In the genomic region with DNA sequence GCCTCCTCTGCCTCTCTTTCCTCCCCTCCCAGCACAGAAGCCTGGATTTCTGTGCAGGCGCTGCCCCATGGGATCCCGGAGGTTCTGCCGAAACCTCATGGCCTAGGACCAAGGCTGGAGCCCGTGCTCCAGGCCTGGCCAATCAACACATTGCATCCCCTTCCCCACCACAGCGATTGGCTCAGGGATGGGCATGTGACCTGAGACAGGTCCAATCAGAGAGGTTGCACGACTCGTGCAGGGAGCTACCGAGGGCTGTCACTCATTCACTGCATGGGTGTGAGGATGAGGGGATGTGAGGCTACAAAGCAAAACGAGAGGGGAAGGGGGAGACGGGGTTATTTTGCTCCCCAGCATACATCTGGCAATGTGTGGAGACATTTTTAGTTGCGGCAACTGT, we compare ENCODE assay signal across 21 cellular contexts. TPM values are rescaled to one million over a fixed set of nuclear protein-coding genes. Genes with fewer than 3 reads are reported as not detected.
"Had no signal": no experiment of that assay in that cellular context is flagged by ENCODE, and none has a peak within 500 bp of the region (broad histone marks: within the 10 kb centered on the region; RNA-seq: fewer than 3 reads in every experiment).

No MANE protein-coding gene starts in this region.

- FAIRE-seq: islet of Langerhans, urothelium cell line had no signal

- ATAC-seq: foreskin keratinocyte; mucosa of descending colon; naive thymus-derived CD8-positive, alpha-beta T cell had no signal

- H3K4me3 Mint-ChIP-seq: naive thymus-derived CD8-positive, alpha-beta T cell; type B pancreatic cell had no signal

- DNase-seq: colonic mucosa; dermis blood vessel endothelial cell; esophagus squamous epithelium; foreskin keratinocyte; kidney glomerular epithelial cell; mammary epithelial cell; mucosa of descending colon; naive thymus-derived CD8-positive, alpha-beta T cell; sigmoid colon; stimulated activated naive CD4-positive, alpha-beta T cell; stomach; substantia nigra had no signal

- H3K9me3 Mint-ChIP-seq: naive thymus-derived CD8-positive, alpha-beta T cell; type B pancreatic cell had no signal

- H3K4me1 ChIP-seq: colonic mucosa, esophagus squamous epithelium, foreskin keratinocyte had no signal

- H3K4me1 Mint-ChIP-seq: naive thymus-derived CD8-positive, alpha-beta T cell had no signal

- H3K9me3 ChIP-seq: colonic mucosa, esophagus squamous epithelium, mucosa of descending colon, sigmoid colon, stomach had no signal

- H3K36me3 Mint-ChIP-seq: naive thymus-derived CD8-positive, alpha-beta T cell; type B pancreatic cell had no signal

- H3K4me3 ChIP-seq: colonic mucosa, esophagus squamous epithelium, mucosa of descending colon, sigmoid colon, skin epidermis, stomach had no signal

- H3K27me3 ChIP-seq: colonic mucosa, foreskin keratinocyte, sigmoid colon, stomach had no signal

- H3K27ac ChIP-seq: colonic mucosa, esophagus squamous epithelium, foreskin keratinocyte, sigmoid colon, skin epidermis, stomach had no signal

- H3K27me3 Mint-ChIP-seq: naive thymus-derived CD8-positive, alpha-beta T cell; type B pancreatic cell had no signal

- H3K36me3 ChIP-seq: colonic mucosa, esophagus squamous epithelium, sigmoid colon, stomach had no signal

- H3K27ac Mint-ChIP-seq: naive thymus-derived CD8-positive, alpha-beta T cell; type B pancreatic cell had no signal

RNA-seq across cellular contexts. Expression of a gene that starts 3.3 kb away (rescaled TPM):
- total RNA-seq: dermis blood vessel endothelial cell; epithelial cell of proximal tubule; esophagus squamous epithelium; foreskin keratinocyte; liver; mammary epithelial cell; mucosa of descending colon; naive thymus-derived CD8-positive, alpha-beta T cell; osteocyte; pulmonary artery endothelial cell; sigmoid colon; stomach had no signal
- polyA plus RNA-seq: foreskin keratinocyte; liver; mammary epithelial cell; naive thymus-derived CD8-positive, alpha-beta T cell; neural cell; sigmoid colon; stomach had no signal

RNA-seq across cellular contexts. Expression of a gene that starts 16.1 kb away (rescaled TPM):
- total RNA-seq: dermis blood vessel endothelial cell; epithelial cell of proximal tubule; esophagus squamous epithelium; foreskin keratinocyte; liver; mammary epithelial cell; mucosa of descending colon; naive thymus-derived CD8-positive, alpha-beta T cell; osteocyte; pulmonary artery endothelial cell; sigmoid colon had no signal
- polyA plus RNA-seq: foreskin keratinocyte; liver; mammary epithelial cell; naive thymus-derived CD8-positive, alpha-beta T cell; neural cell; sigmoid colon had no signal

RNA-seq across cellular contexts. Expression of a gene that starts 34.4 kb away (rescaled TPM):
- total RNA-seq: dermis blood vessel endothelial cell, epithelial cell of proximal tubule, esophagus squamous epithelium, foreskin keratinocyte, liver, mammary epithelial cell, mucosa of descending colon, osteocyte, pulmonary artery endothelial cell, sigmoid colon, stomach had no signal
- polyA plus RNA-seq: foreskin keratinocyte, liver, mammary epithelial cell, neural cell had no signal
